Comparison of ENCODE assay signal across 8 cellular contexts in genomic region chr13:27171244-27171829, GRCh38. TPM values are rescaled to one million over a fixed set of nuclear protein-coding genes. Genes with fewer than 3 reads are reported as not detected.
A peak's percentile ranks its signal among the peaks of the same experiment; 100 is the strongest.
DNase-seq lines count a peak whose midpoint lies in the region; ATAC-seq and TF ChIP-seq lines count a peak whose summit lies in the region.

Gene USP12, minus strand, starts transcription at chr13:27171811. Its CDS starts 172 bp downstream, at chr13:27171639.

- no peaks in the 10 kb centered on the region for H3K27me3 ChIP-seq in H9 (ENCODE audit: insufficient read depth, low read length)
- no peaks in the 10 kb centered on the region for H3K27me3 ChIP-seq in prostate gland (replicated peaks; ENCODE audit: insufficient read depth)

- peaks cover 26% of the 10 kb centered on the region; the same call in 1 of the 2 replicates for H3K79me2 ChIP-seq in H9 (ENCODE audit: insufficient read depth, low read length)

- H2BK5ac ChIP-seq in H9 (ENCODE audit: insufficient read length, low read length) = no peak within 1 kb of the TSS

- no peak within 1 kb of the TSS for H2BK12ac ChIP-seq in H9 (ENCODE audit: insufficient read length, low read depth, low read length)

- peaks cover 3% of the 10 kb centered on the region for H3K79me1 ChIP-seq in H9 (ENCODE audit: insufficient read depth, low read depth, low read length, poor library complexity, severe bottlenecking)

- intact Hi-C loops in Right ventricle myocardium inferior (cut with DNase I) = loop anchor here (2.0 to 10.0 kb wide), 2 partner anchors 187 to 273 kb away; no protein-coding TSS in a partner anchor
- intact Hi-C loops in prostate gland (cut with DNase I) = loop anchor here (5.0 to 10.0 kb wide), 5 partner anchors 81 to 189 kb away; partner anchors contain the start of genes RASL11A and RPL21

- H3K14ac ChIP-seq in H9 (ENCODE audit: insufficient read depth, low read length) = peak within 1 kb of the TSS; percentile 64; the same call in 1 of the 2 replicates

- H4K91ac ChIP-seq in H9 (ENCODE audit: insufficient read length, low read depth, low read length) = no peak within 1 kb of the TSS

- no peaks in the 10 kb centered on the region; a peak in 1 of 5 replicates for H3K9me3 Mint-ChIP-seq in H9

- peak within 1 kb of the TSS; percentile 57 for H3K27ac ChIP-seq in H9 (ENCODE audit: insufficient read length, low read depth, low read length)
- H3K27ac ChIP-seq in prostate gland = peak within 1 kb of the TSS; percentile 90 to 95

- no peak within 1 kb of the TSS for H3K4ac ChIP-seq in H9 (ENCODE audit: low read depth, low read length)

- H3K4me2 ChIP-seq in H9 (ENCODE audit: insufficient read depth, insufficient read length, low read length) = peak within 1 kb of the TSS; percentile 96

- DNase-seq in DMS 273 (lab: John Stamatoyannopoulos, UW; ENCODE audit: unreplicated experiment) (peak; percentile 69), DMS 273 treated with DMSO at 0.1 percent for 48 hours (lab: John Stamatoyannopoulos, UW) (no peak), H9 (peak; percentile 63), NCI-H2171 (lab: John Stamatoyannopoulos, UW) (peak; percentile 37), Right ventricle myocardium inferior (ENCODE audit: missing footprints) (peak; percentile 84), prostate gland (ENCODE audit: low spot score) (peak; percentile 5)
- peak; percentile 25 for DNase-seq in activated T-helper 9 cell treated with anti-CD3 and anti-CD28 coated beads, Interleukin-2, amount 50 U/mL, for 16 hours (ENCODE audit: low read depth)
- no peak for DNase-seq in central memory CD4-positive, alpha-beta T cell

- no peak within 1 kb of the TSS for H3K18ac ChIP-seq in H9 (ENCODE audit: insufficient read length, low read depth, low read length)

- H3K36me3 Mint-ChIP-seq in H9 (ENCODE audit: insufficient read depth in 1 of 3, low read depth in 3 of 3) = no peaks in the 10 kb centered on the region

- no peak; the same call in 2 of the 3 replicates for TF ChIP-seq CTCF in H9 (conservative IDR thresholded peaks at IDR 0.05)
- no peak for TF ChIP-seq CTCF in prostate gland (IDR thresholded peaks at IDR 0.05)

- H2BK15ac ChIP-seq in H9 (ENCODE audit: low read depth, low read length) = no peak within 1 kb of the TSS

- peak within 1 kb of the TSS; percentile 60 for H3K9ac ChIP-seq in H9 (ENCODE audit: extremely low read depth, insufficient read length, low read length)

- peak within 1 kb of the TSS; percentile 86 to 89 for H3K4me3 ChIP-seq in prostate gland

- H2BK20ac ChIP-seq in H9 (ENCODE audit: low read depth, low read length, poor library complexity, severe bottlenecking) = no peak within 1 kb of the TSS

- H2BK120ac ChIP-seq in H9 (ENCODE audit: low read depth, low read length, poor library complexity, severe bottlenecking) = no peak within 1 kb of the TSS

- H3K4me1 Mint-ChIP-seq in H9 = peaks cover 32 to 34% of the 10 kb centered on the region in 2 experiments

- H2AFZ ChIP-seq in H9 (ENCODE audit: low read length) = no peak within 1 kb of the TSS

- H3K4me3 Mint-ChIP-seq in H9 = peak within 1 kb of the TSS; percentile 82 to 94

- no peak for TF ChIP-seq POLR2A in prostate gland (IDR thresholded peaks at IDR 0.05)

- WGBS in H9 (ENCODE audit: extremely low coverage, insufficient read length, low lambda C conversion rate) = no CpG with 5 or more reads among the region's 88 CpGs
- under 1% methylated on average over 23 of the region's 88 CpGs for WGBS in prostate gland

- no peak within 1 kb of the TSS for H3T11ph ChIP-seq in H9 (ENCODE audit: low read length)

- peaks cover 5% of the 10 kb centered on the region for H3K23me2 ChIP-seq in H9 (ENCODE audit: insufficient read length, low read depth, low read length, poor library complexity, severe bottlenecking)

- ATAC-seq in Right ventricle myocardium inferior = no peak

- no peak within 1 kb of the TSS for H4K8ac ChIP-seq in H9 (replicated peaks; ENCODE audit: insufficient read length, low read depth, low read length)

- peak within 1 kb of the TSS; percentile 81 to 95 (median 85) for H3K27ac Mint-ChIP-seq in H9

- no peaks in the 10 kb centered on the region for H4K20me1 ChIP-seq in H9 (ENCODE audit: control insufficient read depth, insufficient read depth, insufficient read length)

- no peak within 1 kb of the TSS for H3K56ac ChIP-seq in H9 (ENCODE audit: insufficient read length, low read depth, low read length)

- no peaks in the 10 kb centered on the region for H3K9me3 ChIP-seq in H9 (ENCODE audit: control insufficient read depth, low read depth, low read length)
- H3K9me3 ChIP-seq in prostate gland = no peaks in the 10 kb centered on the region

- no peak within 1 kb of the TSS for H2AK5ac ChIP-seq in H9 (ENCODE audit: insufficient read length, low read length)

- H4K5ac ChIP-seq in H9 (ENCODE audit: insufficient read length, low read depth, low read length) = no peak within 1 kb of the TSS

- no peak within 1 kb of the TSS for H3K23ac ChIP-seq in H9 (ENCODE audit: insufficient read length, low read depth, low read length)

- H3K36me3 ChIP-seq in prostate gland = no peaks in the 10 kb centered on the region

- peaks cover 4% of the 10 kb centered on the region; the same call in 1 of the 2 replicates for H3K4me1 ChIP-seq in H9 (ENCODE audit: insufficient read depth, low read length)
- peaks cover 6% of the 10 kb centered on the region for H3K4me1 ChIP-seq in prostate gland (replicated peaks)

- H3K27me3 Mint-ChIP-seq in H9 (ENCODE audit: low read depth) = peaks cover 1% of the 10 kb centered on the region; the same call in 1 of the 2 replicates

RNA-seq across cellular contexts. Expression of gene USP12, which starts in this region (rescaled TPM):
- total RNA-seq in H9 (2021) (22.6 and 24.8 TPM in 2 replicates), Right ventricle myocardium inferior (20.1 TPM), prostate gland (10 to 100 TPM; 11.3 to 21.5 TPM)

Comparison
In these comparisons a context has a peak if more than half of its experiments do, and no peak if none do; other contexts are left out.
1. DNase-seq: peak in DMS 273 (single experiment), H9 (single experiment), NCI-H2171 (single experiment), activated T-helper 9 cell treated with anti-CD3 and anti-CD28 coated beads, Interleukin-2, amount 50 U/mL, for 16 hours (single experiment), Right ventricle myocardium inferior (single experiment) and prostate gland (single experiment); none in DMS 273 treated with DMSO at 0.1 percent for 48 hours (single experiment) and central memory CD4-positive, alpha-beta T cell (single experiment).